ENCODE assay signal across 2 cellular contexts in genomic region chr7:128868624-128869137, GRCh38.
TF ChIP-seq lines count a peak whose summit lies in the region.

No MANE protein-coding gene starts in this region.

TF ChIP-seq in HCT116, 20 proteins besides CTCF, POLR2A, EP300 and RAD21 (continued from another document):
- TF ChIP-seq, protein P1, sequence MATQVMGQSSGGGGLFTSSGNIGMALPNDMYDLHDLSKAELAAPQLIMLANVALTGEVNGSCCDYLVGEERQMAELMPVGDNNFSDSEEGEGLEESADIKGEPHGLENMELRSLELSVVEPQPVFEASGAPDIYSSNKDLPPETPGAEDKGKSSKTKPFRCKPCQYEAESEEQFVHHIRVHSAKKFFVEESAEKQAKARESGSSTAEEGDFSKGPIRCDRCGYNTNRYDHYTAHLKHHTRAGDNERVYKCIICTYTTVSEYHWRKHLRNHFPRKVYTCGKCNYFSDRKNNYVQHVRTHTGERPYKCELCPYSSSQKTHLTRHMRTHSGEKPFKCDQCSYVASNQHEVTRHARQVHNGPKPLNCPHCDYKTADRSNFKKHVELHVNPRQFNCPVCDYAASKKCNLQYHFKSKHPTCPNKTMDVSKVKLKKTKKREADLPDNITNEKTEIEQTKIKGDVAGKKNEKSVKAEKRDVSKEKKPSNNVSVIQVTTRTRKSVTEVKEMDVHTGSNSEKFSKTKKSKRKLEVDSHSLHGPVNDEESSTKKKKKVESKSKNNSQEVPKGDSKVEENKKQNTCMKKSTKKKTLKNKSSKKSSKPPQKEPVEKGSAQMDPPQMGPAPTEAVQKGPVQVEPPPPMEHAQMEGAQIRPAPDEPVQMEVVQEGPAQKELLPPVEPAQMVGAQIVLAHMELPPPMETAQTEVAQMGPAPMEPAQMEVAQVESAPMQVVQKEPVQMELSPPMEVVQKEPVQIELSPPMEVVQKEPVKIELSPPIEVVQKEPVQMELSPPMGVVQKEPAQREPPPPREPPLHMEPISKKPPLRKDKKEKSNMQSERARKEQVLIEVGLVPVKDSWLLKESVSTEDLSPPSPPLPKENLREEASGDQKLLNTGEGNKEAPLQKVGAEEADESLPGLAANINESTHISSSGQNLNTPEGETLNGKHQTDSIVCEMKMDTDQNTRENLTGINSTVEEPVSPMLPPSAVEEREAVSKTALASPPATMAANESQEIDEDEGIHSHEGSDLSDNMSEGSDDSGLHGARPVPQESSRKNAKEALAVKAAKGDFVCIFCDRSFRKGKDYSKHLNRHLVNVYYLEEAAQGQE (IDR thresholded peaks at IDR 0.05; ENCODE audit: low read depth) = no peak

TF ChIP-seq in WTC11, 78 proteins besides CTCF, POLR2A, EP300 and RAD21 (continued from another document):
- TF ChIP-seq AFF4 (CRISPR knock-in tag; IDR thresholded peaks at IDR 0.05; ENCODE audit: borderline replicate concordance) (no peak), ZNF263 (CRISPR knock-in tag; IDR thresholded peaks at IDR 0.05; ENCODE audit: low read depth) (no peak), AR (CRISPR knock-in tag; IDR thresholded peaks at IDR 0.05) (no peak), TCF7 (CRISPR knock-in tag; IDR thresholded peaks at IDR 0.05; ENCODE audit: low read depth) (no peak), MLX (CRISPR knock-in tag; IDR thresholded peaks at IDR 0.05) (no peak)
- TF ChIP-seq, protein P2, sequence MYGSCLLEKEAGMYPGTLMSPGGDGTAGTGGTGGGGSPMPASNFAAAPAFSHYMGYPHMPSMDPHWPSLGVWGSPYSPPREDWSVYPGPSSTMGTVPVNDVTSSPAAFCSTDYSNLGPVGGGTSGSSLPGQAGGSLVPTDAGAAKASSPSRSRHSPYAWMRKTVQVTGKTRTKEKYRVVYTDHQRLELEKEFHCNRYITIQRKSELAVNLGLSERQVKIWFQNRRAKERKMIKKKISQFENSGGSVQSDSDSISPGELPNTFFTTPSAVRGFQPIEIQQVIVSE (CRISPR knock-in tag; IDR thresholded peaks at IDR 0.05; ENCODE audit: borderline replicate concordance) = no peak
